28 cellular contexts compared by ENCODE assay signal in the genomic region with DNA sequence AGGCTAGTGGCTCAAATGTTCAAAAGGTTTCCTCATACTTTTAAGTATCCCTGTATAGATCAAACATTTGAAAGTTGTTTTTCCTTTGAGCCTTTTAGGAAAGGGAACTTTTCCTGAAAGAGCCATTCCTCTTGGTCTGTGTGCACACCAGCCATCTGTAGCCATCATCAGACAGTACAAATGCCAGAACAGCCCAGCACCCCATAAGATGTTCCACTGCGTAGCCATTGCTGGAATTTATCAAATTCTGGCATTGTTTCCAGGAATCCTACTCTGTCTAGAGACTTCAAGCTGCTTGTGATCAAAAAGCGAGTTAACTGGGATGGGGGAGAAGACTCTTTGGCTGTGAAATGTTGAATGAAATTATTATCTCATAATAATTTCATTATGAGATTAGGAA.
DNase-seq lines count a peak whose midpoint lies in the region; ATAC-seq, FAIRE-seq and TF ChIP-seq lines count a peak whose summit lies in the region.
"Had no signal": no experiment of that assay in that cellular context is flagged by ENCODE, and none has a peak within 500 bp of the region (broad histone marks: within the 10 kb centered on the region; RNA-seq: fewer than 3 reads in every experiment).

No MANE protein-coding gene starts in this region.

- TF ChIP-seq POLR2A in GM12892 (IDR thresholded peaks at IDR 0.05; ENCODE audit: low read depth, low read length) = no peak

- H3K4me1 Mint-ChIP-seq in nephron = peaks cover 26% of the 10 kb centered on the region
- H3K4me1 Mint-ChIP-seq: activated B cell treated with CpG ODN at 0.5 μM for 24 hours; activated CD4-positive, alpha-beta T cell treated with anti-CD3 and anti-CD28 coated beads, Interleukin-2, amount 10 ng/mL, durations not matched to agents 7 days and 5 days; activated naive CD8-positive, alpha-beta T cell treated with anti-CD3 and anti-CD28 coated beads, Interleukin-2, amount 10 ng/mL, durations not matched to agents 7 days and 5 days had no signal

- H3K9me3 Mint-ChIP-seq in nephron = no peaks in the 10 kb centered on the region
- H3K9me3 Mint-ChIP-seq: activated B cell treated with CpG ODN at 0.5 μM for 24 hours; activated CD4-positive, alpha-beta T cell treated with anti-CD3 and anti-CD28 coated beads, Interleukin-2, amount 10 ng/mL, durations not matched to agents 7 days and 5 days; activated naive CD8-positive, alpha-beta T cell treated with anti-CD3 and anti-CD28 coated beads, Interleukin-2, amount 10 ng/mL, durations not matched to agents 7 days and 5 days; activated T-cell treated with anti-CD3 and anti-CD28 coated beads, Interleukin-2, amount 50 U/mL, for 4 hours; dendritic cell treated with granulocyte-macrophage colony-stimulating factor and Interleukin-4, amounts not matched to agents 40 ng/mL and 50 ng/mL, for 4 days; naive B cell had no signal

- peaks cover 11% of the 10 kb centered on the region for H3K27me3 Mint-ChIP-seq in nephron (ENCODE audit: low read depth)
- H3K27me3 Mint-ChIP-seq: activated B cell treated with CpG ODN at 0.5 μM for 24 hours, naive B cell had no signal

- H3K4me3 ChIP-seq in AG10803 (ENCODE audit: low read length) = no peak overlapping the region
- H3K4me3 ChIP-seq in fibroblast of pulmonary artery (replicated peaks; ENCODE audit: low read depth, low read length) = no peak overlapping the region
- H3K4me3 ChIP-seq: ascending aorta, BLaER1, prostate gland, tibial artery had no signal

- no peak for TF ChIP-seq CTCF in AG10803 (conservative IDR thresholded peaks at IDR 0.05; ENCODE audit: low read length)
- no peak for TF ChIP-seq CTCF in fibroblast of pulmonary artery (IDR thresholded peaks at IDR 0.05; ENCODE audit: low read length, missing control alignments)
- no peak for TF ChIP-seq CTCF in nephron (IDR thresholded peaks at IDR 0.05; ENCODE audit: unreplicated experiment in 3 of 3)

- peak overlapping the region in 2 of 3 experiments; percentile 36 to 67 for H3K27ac Mint-ChIP-seq in nephron
- H3K27ac Mint-ChIP-seq: activated B cell treated with CpG ODN at 0.5 μM for 24 hours; activated CD4-positive, alpha-beta T cell treated with anti-CD3 and anti-CD28 coated beads, Interleukin-2, amount 10 ng/mL, durations not matched to agents 7 days and 5 days; activated naive CD8-positive, alpha-beta T cell treated with anti-CD3 and anti-CD28 coated beads, Interleukin-2, amount 10 ng/mL, durations not matched to agents 7 days and 5 days; dendritic cell treated with granulocyte-macrophage colony-stimulating factor and Interleukin-4, amounts not matched to agents 40 ng/mL and 50 ng/mL, for 4 days had no signal

- H3K36me3 Mint-ChIP-seq in nephron (ENCODE audit: low read depth) = no peaks in the 10 kb centered on the region
- H3K36me3 Mint-ChIP-seq: activated naive CD8-positive, alpha-beta T cell treated with anti-CD3 and anti-CD28 coated beads, Interleukin-2, amount 10 ng/mL, durations not matched to agents 7 days and 5 days had no signal

- FAIRE-seq in GM12892 (lab: Jason Lieb, UNC) = no peak

- DNase-seq in AG10803 (ENCODE audit: low read depth) (peak; percentile 78), fibroblast of pulmonary artery (ENCODE audit: low read depth) (peak; percentile 38), GM12892 (ENCODE audit: insufficient read length) (no peak), NCI-H446 (lab: John Stamatoyannopoulos, UW) (no peak), NCI-H2196 (lab: John Stamatoyannopoulos, UW; ENCODE audit: unreplicated experiment) (no peak), H4 (ENCODE audit: low spot score) (no peak)
- DNase-seq: activated B cell treated with CpG ODN at 0.5 μM for 24 hours; activated CD4-positive, alpha-beta T cell treated with anti-CD3 and anti-CD28 coated beads, Interleukin-2, amount 10 ng/mL, durations not matched to agents 7 days and 5 days; activated gamma-delta T cell treated with Interleukin-2 at 50 U/mL for 16 hours; activated naive CD8-positive, alpha-beta T cell treated with anti-CD3 and anti-CD28 coated beads, Interleukin-2, amount 10 ng/mL, durations not matched to agents 7 days and 5 days; activated T-cell treated with anti-CD3 and anti-CD28 coated beads, Interleukin-2, amount 50 U/mL, for 4 hours; central memory CD4-positive, alpha-beta T cell; DMS53; erythroblast; GDM1; mesenchymal stem cell; naive B cell; NCI-H1436 treated with DMSO at 0.1 percent for 48 hours; NCI-H510A treated with DMSO at 0.1 percent for 48 hours; RPMI8226; stimulated activated CD4-positive, alpha-beta T cell treated with anti-CD3 and anti-CD28 coated beads, Interleukin-4, amount 100 ng/mL, for 24 hours; tibial artery had no signal

- H3K4me3 Mint-ChIP-seq in nephron = no peak overlapping the region
- H3K4me3 Mint-ChIP-seq: activated B cell treated with CpG ODN at 0.5 μM for 24 hours; activated CD4-positive, alpha-beta T cell treated with anti-CD3 and anti-CD28 coated beads, Interleukin-2, amount 10 ng/mL, durations not matched to agents 7 days and 5 days; activated naive CD8-positive, alpha-beta T cell treated with anti-CD3 and anti-CD28 coated beads, Interleukin-2, amount 10 ng/mL, durations not matched to agents 7 days and 5 days; activated T-cell treated with anti-CD3 and anti-CD28 coated beads, Interleukin-2, amount 50 U/mL, for 4 hours; dendritic cell treated with granulocyte-macrophage colony-stimulating factor and Interleukin-4, amounts not matched to agents 40 ng/mL and 50 ng/mL, for 4 days had no signal

- ATAC-seq in SK-N-SH treated with all-trans-retinoic acid at 6 μM for 48 hours = peak; percentile 97

TF ChIP-seq in SK-N-SH treated with all-trans-retinoic acid at 6 μM for 48 hours, 23 proteins besides CTCF, POLR2A, EP300 and RAD21:
- TF ChIP-seq RARB (CRISPR knock-in tag; IDR thresholded peaks at IDR 0.05) (no peak), ISL1 (CRISPR knock-in tag; IDR thresholded peaks at IDR 0.05) (0 out of 2 replicates have a peak, but pooled peaks have one; percentile 30), OSR1 (CRISPR knock-in tag; IDR thresholded peaks at IDR 0.05) (no peak), ZC3H10 (CRISPR knock-in tag; IDR thresholded peaks at IDR 0.05) (no peak), TCF4 (CRISPR knock-in tag; IDR thresholded peaks at IDR 0.05; ENCODE audit: borderline replicate concordance) (peak; percentile 28; the same call in 1 of the 2 replicates)

Comparison
In these comparisons a context has a peak if more than half of its experiments do, and no peak if none do; other contexts are left out.
1. DNase-seq: peak in AG10803 (single experiment) and fibroblast of pulmonary artery (single experiment); none in GM12892 (single experiment), NCI-H446 (0 of 2), NCI-H2196 (single experiment) and H4 (single experiment).